24 cellular contexts compared by ENCODE assay signal in the genomic region with DNA sequence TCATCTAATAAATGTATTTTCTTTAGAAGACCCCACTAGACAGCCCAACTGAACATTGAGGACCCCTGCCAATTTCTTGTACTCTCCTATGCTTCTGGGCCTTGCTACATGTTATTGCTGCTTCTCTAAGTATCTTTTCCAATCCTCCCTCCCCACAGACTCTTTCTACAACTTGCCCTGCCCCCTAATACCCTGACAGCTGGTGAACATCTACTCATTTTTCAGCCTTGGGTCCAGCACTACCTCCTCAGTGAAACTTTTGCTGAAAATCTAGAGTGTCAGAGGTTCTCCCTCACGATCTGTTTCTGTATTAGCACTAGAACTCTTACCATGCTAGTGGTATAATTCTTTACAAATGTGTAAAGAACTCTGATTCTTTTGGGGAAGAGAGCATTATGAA.
"Had no signal": no experiment of that assay in that cellular context is flagged by ENCODE, and none has a peak within 500 bp of the region (broad histone marks: within the 10 kb centered on the region; RNA-seq: fewer than 3 reads in every experiment).

No MANE protein-coding gene starts in this region.

- H3K27ac Mint-ChIP-seq: natural killer cell, type B pancreatic cell had no signal

- H3K27ac ChIP-seq: dorsolateral prefrontal cortex, epithelial cell of prostate, gastrocnemius medialis, lower lobe of right lung, neutrophil, pancreas, right lobe of liver, testis, tibial artery had no signal

- H3K27me3 ChIP-seq: gastrocnemius medialis, pancreas, right lobe of liver, testis, tibial artery had no signal

- H3K4me3 ChIP-seq: dorsolateral prefrontal cortex, gastrocnemius medialis, lower lobe of right lung, pancreas, right lobe of liver, testis, tibial artery had no signal

- ATAC-seq: esophagus mucosa; gastrocnemius medialis; left ventricle myocardium superior; lower lobe of right lung; natural killer cell; pancreas; right lobe of liver; stimulated activated naive CD8-positive, alpha-beta T cell treated with anti-CD3 and anti-CD28 coated beads, Interleukin-15, Interleukin-2, amounts not matched to agents 100 U/mL and 50 U/mL, for 24 hours had no signal

- H3K9me3 ChIP-seq: gastrocnemius medialis, neutrophil, pancreas, right lobe of liver, testis had no signal

- H3K4me1 ChIP-seq: gastrocnemius medialis, lower lobe of right lung, pancreas, right lobe of liver, testis, tibial artery had no signal

- H3K36me3 Mint-ChIP-seq: natural killer cell, type B pancreatic cell had no signal

- H3K9me3 Mint-ChIP-seq: natural killer cell, type B pancreatic cell had no signal

- H3K36me3 ChIP-seq: gastrocnemius medialis, lower lobe of right lung, neutrophil, pancreas, right lobe of liver, tibial artery had no signal

- H3K4me3 Mint-ChIP-seq: natural killer cell, neural crest cell, type B pancreatic cell had no signal

- DNase-seq: dorsolateral prefrontal cortex; effector CD4-positive, alpha-beta T cell; foreskin fibroblast; gastrocnemius medialis; head of caudate nucleus; left ventricle myocardium superior; lower lobe of right lung; natural killer cell; pancreas; right lobe of liver; small intestine; stimulated activated CD4-positive, alpha-beta T cell treated with anti-CD3 and anti-CD28 coated beads, Interleukin-12 subunit alpha, Interleukin-12 subunit beta, amount 100 ng/mL, for 4 hours; stimulated activated CD4-positive, alpha-beta T cell treated with anti-CD3 and anti-CD28 coated beads, Interleukin-1b, Interleukin-23, amount 100 ng/mL, for 48 hours; stimulated activated CD4-positive, alpha-beta T cell treated with anti-CD3 and anti-CD28 coated beads, Interleukin-4, amount 100 ng/mL, for 1 hour; stimulated activated CD8-positive, alpha-beta memory T cell treated with anti-CD3 and anti-CD28 coated beads, Interleukin-4, amount 100 ng/mL, for 48 hours; stimulated activated naive CD8-positive, alpha-beta T cell treated with anti-CD3 and anti-CD28 coated beads, Interleukin-15, Interleukin-2, amounts not matched to agents 100 U/mL and 50 U/mL, for 24 hours; substantia nigra; testis; tibial artery had no signal

- H3K4me1 Mint-ChIP-seq: natural killer cell, neural crest cell had no signal
